Comparison of ENCODE assay signal across 17 cellular contexts in the genomic region with DNA sequence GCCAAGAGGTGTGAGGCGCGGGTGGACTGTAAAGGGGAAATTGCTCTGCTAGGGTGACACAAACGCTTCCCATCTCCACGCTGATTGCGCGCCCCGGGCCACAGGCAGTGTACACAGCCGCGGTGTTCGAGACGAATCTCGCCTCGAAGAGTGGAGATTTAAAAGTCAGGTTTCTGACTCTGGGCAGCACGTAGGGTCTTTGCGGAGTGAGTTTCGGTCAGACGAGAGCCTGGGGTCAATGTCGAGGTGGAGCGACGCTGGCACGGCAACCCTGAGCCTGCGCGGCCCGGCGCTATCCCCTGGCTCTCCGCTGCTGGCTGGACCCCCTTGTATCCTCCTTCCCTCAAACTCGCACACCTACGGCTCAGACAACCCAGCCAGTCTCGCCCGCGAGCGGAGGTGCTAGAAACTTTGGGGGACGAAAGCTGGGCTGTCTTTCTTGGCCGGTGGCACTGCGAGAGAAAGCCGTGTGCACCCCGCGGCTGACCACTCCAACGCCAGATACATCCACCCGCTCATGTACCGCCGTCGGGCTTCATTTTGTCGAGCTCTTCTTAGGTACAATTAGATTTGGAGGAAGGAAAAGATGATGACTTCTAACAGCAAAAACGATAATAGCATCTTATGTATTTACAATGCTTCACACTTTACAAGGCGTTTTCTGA. TPM values are rescaled to one million over a fixed set of nuclear protein-coding genes. Genes with fewer than 3 reads are reported as not detected.
A peak's percentile ranks its signal among the peaks of the same experiment; 100 is the strongest.
DNase-seq lines count a peak whose midpoint lies in the region; ATAC-seq and TF ChIP-seq lines count a peak whose summit lies in the region.
"Had no signal": no experiment of that assay in that cellular context is flagged by ENCODE, and none has a peak within 500 bp of the region (broad histone marks: within the 10 kb centered on the region; RNA-seq: fewer than 3 reads in every experiment).

No MANE protein-coding gene starts in this region.

- H3K4me1 ChIP-seq in ACC112 (ENCODE audit: control insufficient read depth, insufficient read depth, low read length, unreplicated experiment) (peaks cover 15% of the 10 kb centered on the region), Caco-2 (no peaks in the 10 kb centered on the region)

- H3K4me3 Mint-ChIP-seq in activated naive CD8-positive, alpha-beta T cell treated with anti-CD3 and anti-CD28 coated beads, Interleukin-2, amount 50 U/mL, for 24 hours = no peak overlapping the region
- H3K4me3 Mint-ChIP-seq in naive B cell = peak overlapping the region in 2 of 8 donors; percentile 21 to 41
- H3K4me3 Mint-ChIP-seq in Caco-2 (ENCODE audit: unreplicated experiment) = no peak overlapping the region

- H3K4me3 ChIP-seq in ACC112 (ENCODE audit: low read depth, low read length) (peak overlapping the region; percentile 60), Caco-2 (ENCODE audit: low read depth, low read length) (no peak overlapping the region)
- H3K4me3 ChIP-seq: left lung, skin epidermis had no signal

- H3K27me3 ChIP-seq in ACC112 (ENCODE audit: insufficient read depth, low read length) (peaks cover 95% of the 10 kb centered on the region), Caco-2 (replicated peaks; ENCODE audit: control insufficient read depth, insufficient read depth, low read length) (no peaks in the 10 kb centered on the region)

- ATAC-seq in activated naive CD8-positive, alpha-beta T cell treated with anti-CD3 and anti-CD28 coated beads, Interleukin-2, amount 50 U/mL, for 24 hours = no peak
- ATAC-seq in naive B cell (ENCODE audit: low read depth in 2 of 2) = no peak
- ATAC-seq: left lung had no signal

- H3K27ac Mint-ChIP-seq in activated naive CD8-positive, alpha-beta T cell treated with anti-CD3 and anti-CD28 coated beads, Interleukin-2, amount 50 U/mL, for 24 hours = peak overlapping the region; percentile 18
- H3K27ac Mint-ChIP-seq in naive B cell (peak overlapping the region in 4 of 6 donors; percentile 58 to 92 (median 83)), Caco-2 (ENCODE audit: unreplicated experiment) (no peak overlapping the region)

- CTCF ChIA-PET in Caco-2 (lab: Charles Lee) = no interaction called here

- no peak overlapping the region for H2AFZ ChIP-seq in ACC112 (ENCODE audit: low read length, unreplicated experiment)

- H3K4me1 Mint-ChIP-seq in activated naive CD8-positive, alpha-beta T cell treated with anti-CD3 and anti-CD28 coated beads, Interleukin-2, amount 50 U/mL, for 24 hours = peaks cover 18% of the 10 kb centered on the region
- H3K4me1 Mint-ChIP-seq in naive B cell (peaks cover 11 to 18% (median 16%) of the 10 kb centered on the region in 3 donors), Caco-2 (ENCODE audit: low read depth, unreplicated experiment) (no peaks in the 10 kb centered on the region)

- H3K36me3 ChIP-seq in ACC112 (ENCODE audit: insufficient read depth, low read length) (no peaks in the 10 kb centered on the region), Caco-2 (ENCODE audit: control insufficient read depth, insufficient read depth, low read length) (no peaks in the 10 kb centered on the region)
- H3K36me3 ChIP-seq: left lung had no signal

- intact Hi-C loops in Caco-2 (cut with micrococcal nuclease; ENCODE audit: unreplicated experiment) = no loop called here

- no peaks in the 10 kb centered on the region for H3K79me2 ChIP-seq in ACC112 (ENCODE audit: control insufficient read depth, insufficient read depth, low read length, unreplicated experiment)

- H3K27ac ChIP-seq in ACC112 (ENCODE audit: low read depth, low read length) = no peak overlapping the region
- H3K27ac ChIP-seq: left lung, RWPE1, skin epidermis had no signal

- H3K36me3 Mint-ChIP-seq in activated naive CD8-positive, alpha-beta T cell treated with anti-CD3 and anti-CD28 coated beads, Interleukin-2, amount 50 U/mL, for 24 hours (ENCODE audit: low read depth) = no peaks in the 10 kb centered on the region
- H3K36me3 Mint-ChIP-seq in naive B cell = peaks cover 4 to 12% of the 10 kb centered on the region in 2 donors
- no peaks in the 10 kb centered on the region for H3K36me3 Mint-ChIP-seq in Caco-2 (ENCODE audit: insufficient read depth, unreplicated experiment)

- POLR2A ChIA-PET in Caco-2 (lab: Charles Lee) = no interaction called here

- no peak for TF ChIP-seq CTCF in Caco-2 (IDR thresholded peaks at IDR 0.05; ENCODE audit: insufficient read depth in 1 of 2, low read depth in 1 of 2, low read length in 1 of 2, severe bottlenecking in 1 of 2, unreplicated experiment in 1 of 2)

- no peaks in the 10 kb centered on the region for H3K9me3 Mint-ChIP-seq in activated naive CD8-positive, alpha-beta T cell treated with anti-CD3 and anti-CD28 coated beads, Interleukin-2, amount 50 U/mL, for 24 hours
- peaks cover 0 to 11% (median 1%) of the 10 kb centered on the region in 7 donors for H3K9me3 Mint-ChIP-seq in naive B cell
- no peaks in the 10 kb centered on the region for H3K9me3 Mint-ChIP-seq in Caco-2 (ENCODE audit: unreplicated experiment)

- DNase-seq in NCI-H2227 (lab: John Stamatoyannopoulos, UW; ENCODE audit: unreplicated experiment) (peak; percentile 3), NCI-H2227 treated with DMSO at 0.1 percent for 48 hours (lab: John Stamatoyannopoulos, UW) (no peak), naive B cell (no peak), Caco-2 (no peak), AML-193 (lab: John Stamatoyannopoulos, UW) (no peak), activated gamma-delta T cell treated with Interleukin-2 at 50 U/mL for 16 hours (no peak)
- no peak for DNase-seq in activated naive CD8-positive, alpha-beta T cell treated with anti-CD3 and anti-CD28 coated beads, Interleukin-2, amount 50 U/mL, for 24 hours
- DNase-seq: Calu3, left lung, NCI-H146, NCI-H774 had no signal

- no TSS peak for BruUV-seq in Caco-2 (replicated peaks; lab: Mats Ljungman, UMichigan)

- H3K27me3 Mint-ChIP-seq in activated naive CD8-positive, alpha-beta T cell treated with anti-CD3 and anti-CD28 coated beads, Interleukin-2, amount 50 U/mL, for 24 hours = peaks cover 82% of the 10 kb centered on the region
- H3K27me3 Mint-ChIP-seq in naive B cell = peaks cover 50 to 64% (median 57%) of the 10 kb centered on the region in 3 donors
- peaks cover 7% of the 10 kb centered on the region for H3K27me3 Mint-ChIP-seq in Caco-2 (ENCODE audit: insufficient read depth, unreplicated experiment)

- no peaks in the 10 kb centered on the region for H3K9me3 ChIP-seq in Caco-2
- H3K9me3 ChIP-seq: left lung had no signal

RNA-seq across cellular contexts. Expression of a gene that starts 5.4 kb away (rescaled TPM):
- polyA plus RNA-seq in naive B cell (ENCODE audit: low read depth in 6 of 6) = not detected
- total RNA-seq in Caco-2 (2022) = not detected in 2 replicates
- total RNA-seq: A673; activated CD8-positive, alpha-beta memory T cell treated with anti-CD3 and anti-CD28 coated beads for 36 hours; Calu3; epithelial cell of proximal tubule; left lung had no signal
